Comparison of ENCODE assay signal across 1 cellular context in genomic region chr16:2778692-2778958, GRCh38.
A peak's percentile ranks its signal among the peaks of the same experiment; 100 is the strongest.
TF ChIP-seq lines count a peak whose summit lies in the region.

No MANE protein-coding gene starts in this region.

TF ChIP-seq in HepG2, 621 proteins besides CTCF, POLR2A, EP300 and RAD21:
- TF ChIP-seq POLR2AphosphoS5 (IDR thresholded peaks at IDR 0.05; ENCODE audit: low read depth, low read length) (0 out of 2 replicates have a peak, but pooled peaks have one; percentile 13), ZKSCAN5 (CRISPR knock-in tag; IDR thresholded peaks at IDR 0.05) (no peak), ZNF235 (CRISPR knock-in tag; IDR thresholded peaks at IDR 0.05; ENCODE audit: borderline replicate concordance) (0 out of 2 replicates have a peak, but pooled peaks have one; percentile 60), HOXA3 (CRISPR knock-in tag; IDR thresholded peaks at IDR 0.05) (peak; percentile 6; the same call in 1 of the 2 replicates), ZNF770 (CRISPR knock-in tag; IDR thresholded peaks at IDR 0.05) (peak; percentile 35; the same call in 1 of the 2 replicates), ZNF333 (CRISPR knock-in tag; IDR thresholded peaks at IDR 0.05; ENCODE audit: borderline replicate concordance) (0 out of 2 replicates have a peak, but pooled peaks have one; percentile 39), ZNF557 (CRISPR knock-in tag; IDR thresholded peaks at IDR 0.05) (no peak)
